9 cellular contexts compared by ENCODE assay signal in the genomic region with DNA sequence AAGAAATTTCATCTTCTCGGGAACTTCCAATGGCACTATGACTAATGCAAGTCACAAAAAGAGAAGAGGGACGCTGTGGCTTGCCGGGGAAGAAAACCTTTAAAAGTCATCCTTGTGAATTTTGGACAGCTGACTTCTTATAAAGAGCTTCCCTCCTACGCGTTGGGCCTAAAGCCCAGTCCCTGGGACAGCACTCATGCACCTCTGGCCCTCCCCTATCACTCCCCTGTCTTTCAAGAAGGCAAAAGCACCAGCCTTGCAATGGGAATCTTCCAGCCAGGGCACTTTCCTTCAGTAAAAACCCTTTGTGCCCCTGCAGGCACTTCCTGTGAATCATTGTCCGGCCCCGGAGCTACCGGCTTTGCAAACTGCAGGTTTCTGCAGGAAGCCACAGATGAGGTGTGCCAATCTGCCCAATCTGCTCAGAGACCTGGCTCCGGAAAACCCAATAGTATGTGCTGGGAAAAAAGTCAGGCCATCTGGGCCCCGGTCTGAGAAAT. TPM values are rescaled to one million over a fixed set of nuclear protein-coding genes. Genes with fewer than 3 reads are reported as not detected.
A peak's percentile ranks its signal among the peaks of the same experiment; 100 is the strongest.
DNase-seq lines count a peak whose midpoint lies in the region; ATAC-seq and TF ChIP-seq lines count a peak whose summit lies in the region.
"Had no signal": no experiment of that assay in that cellular context is flagged by ENCODE, and none has a peak within 500 bp of the region (broad histone marks: within the 10 kb centered on the region; RNA-seq: fewer than 3 reads in every experiment).

No MANE protein-coding gene starts in this region.

- ATAC-seq in GM18517 (IDR thresholded peaks at IDR 0.05; ENCODE audit: unreplicated experiment) (peak; percentile 39), HG02610 (IDR thresholded peaks at IDR 0.05; ENCODE audit: unreplicated experiment) (peak; percentile 39)

- no peak overlapping the region for H4K5ac ChIP-seq in mesendoderm (ENCODE audit: low read length)

- intact Hi-C loops in PC-9 (cut with micrococcal nuclease; ENCODE audit: unreplicated experiment): loop anchor here (1.0 kb wide), 1 partner anchor 24 kb away; no protein-coding TSS in a partner anchor

- peaks cover 11% of the 10 kb centered on the region for H3K79me1 ChIP-seq in mesendoderm (ENCODE audit: low read length)

- H2BK15ac ChIP-seq in mesendoderm (replicated peaks; ENCODE audit: low read depth): no peak overlapping the region

- no CpG with 5 or more reads among the region's 10 CpGs for WGBS in mesendoderm (ENCODE audit: extremely low coverage, insufficient coverage, low lambda C conversion rate)

- no peak overlapping the region for H2BK120ac ChIP-seq in mesendoderm (ENCODE audit: low read depth, low read length)

- no peak overlapping the region for H3K9ac ChIP-seq in mesendoderm (ENCODE audit: low read length)

- H3K4me3 ChIP-seq in PC-9 (peak overlapping the region; percentile 36), brain microvascular endothelial cell (ENCODE audit: low read depth, low read length) (no peak overlapping the region), mesendoderm (ENCODE audit: low read length) (no peak overlapping the region)

- H3K27ac ChIP-seq in PC-9: peak overlapping the region; percentile 98
- no peak overlapping the region for H3K27ac ChIP-seq in brain microvascular endothelial cell
- H3K27ac ChIP-seq in mesendoderm (ENCODE audit: low read depth, low read length): no peak overlapping the region

- H4K20me1 ChIP-seq in PC-9 (ENCODE audit: insufficient read depth): 0 out of 2 replicates have a peak, but pooled peaks cover 3% of the 10 kb centered on the region

- POLR2A ChIA-PET in PC-9 (lab: Charles Lee; ENCODE audit: unreplicated experiment): no interaction called here

- H2AFZ ChIP-seq in PC-9: no peak overlapping the region

- H3K9me2 ChIP-seq in PC-9 (ENCODE audit: insufficient read depth): no peaks in the 10 kb centered on the region

- no peak overlapping the region for H3K23ac ChIP-seq in mesendoderm (ENCODE audit: low read length)

- no peak overlapping the region for H2AK5ac ChIP-seq in mesendoderm (ENCODE audit: low read length)

- no peak overlapping the region for H2BK5ac ChIP-seq in mesendoderm (ENCODE audit: low read length)

- DNase-seq in PC-9 (peak; percentile 74 to 93), brain microvascular endothelial cell (peak; percentile 6), mesendoderm (peak; percentile 90), middle frontal gyrus (ENCODE audit: extremely low spot score, low spot score) (no peak), NCI-H2196 treated with DMSO at 0.1 percent for 48 hours (lab: John Stamatoyannopoulos, UW; ENCODE audit: unreplicated experiment) (no peak), NCI-H187 (lab: John Stamatoyannopoulos, UW) (no peak)
- DNase-seq: left cardiac atrium had no signal

- peak; percentile 5; the same call in 1 of the 2 replicates for TF ChIP-seq CTCF in PC-9 (conservative IDR thresholded peaks at IDR 0.05)
- peak; percentile 14 for TF ChIP-seq CTCF in brain microvascular endothelial cell (IDR thresholded peaks at IDR 0.05; ENCODE audit: low read depth, low read length, missing control alignments)

- H3K4me2 ChIP-seq in PC-9 (peak overlapping the region; percentile 73), mesendoderm (ENCODE audit: low read length) (no peak overlapping the region)

- peaks cover 92% of the 10 kb centered on the region for H3K79me2 ChIP-seq in PC-9 (ENCODE audit: low read depth)
- H3K79me2 ChIP-seq in mesendoderm (ENCODE audit: control insufficient read depth, insufficient read depth, low read length): peaks cover 37% of the 10 kb centered on the region

- CTCF ChIA-PET in PC-9 (lab: Charles Lee): interaction anchor here (0.6 kb wide), 2 partner anchors 15 to 48 kb away, joined by 5 to 7 read pairs; no protein-coding TSS in a partner anchor

- peaks cover 47% of the 10 kb centered on the region for H3F3A ChIP-seq in PC-9 (ENCODE audit: insufficient read depth, low read depth)

- H4K8ac ChIP-seq in mesendoderm (ENCODE audit: low read depth, low read length): no peak overlapping the region

- in situ Hi-C loops in brain microvascular endothelial cell (cut with HindIII; ENCODE audit: low pct_ligation_motif_present, low sequenced_read_pairs): no loop called here

- no peak overlapping the region for H3K18ac ChIP-seq in mesendoderm (ENCODE audit: low read length)

- H3K9me3 ChIP-seq in PC-9 (ENCODE audit: insufficient read depth, low read depth): 0 out of 2 replicates have a peak, but pooled peaks cover 5% of the 10 kb centered on the region

- H3K36me3 ChIP-seq in PC-9 (ENCODE audit: low read depth): peaks cover 9% of the 10 kb centered on the region; the same call in 1 of the 2 replicates
- H3K36me3 ChIP-seq in brain microvascular endothelial cell (replicated peaks): no peaks in the 10 kb centered on the region
- H3K36me3 ChIP-seq in mesendoderm (ENCODE audit: control insufficient read depth, insufficient read depth, low read length): no peaks in the 10 kb centered on the region

- no TSS peak for BruUV-seq in PC-9 (replicated peaks; lab: Mats Ljungman, UMichigan)

- peaks cover 68% of the 10 kb centered on the region for H3K4me1 ChIP-seq in PC-9 (replicated peaks; ENCODE audit: insufficient read depth)
- H3K4me1 ChIP-seq in mesendoderm (ENCODE audit: control insufficient read depth, low read depth, low read length): peaks cover 4% of the 10 kb centered on the region

- H3K4ac ChIP-seq in mesendoderm (ENCODE audit: low read depth, low read length): no peak overlapping the region

- no peak overlapping the region for H3K56ac ChIP-seq in mesendoderm (ENCODE audit: low read length)

- H3K27me3 ChIP-seq in PC-9 (ENCODE audit: insufficient read depth, low read depth) (no peaks in the 10 kb centered on the region), brain microvascular endothelial cell (replicated peaks) (no peaks in the 10 kb centered on the region), mesendoderm (ENCODE audit: insufficient read depth, low read length, poor library complexity) (no peaks in the 10 kb centered on the region)

RNA-seq across cellular contexts. Expression of gene MREG, which starts 7.1 kb away (rescaled TPM):
- 23.0 and 27.5 TPM in 2 replicates for total RNA-seq in PC-9 (2021)
- 17.2 TPM for polyA plus RNA-seq in mesendoderm (2013, experiment 1 of 2)
- 17.8 TPM for polyA plus RNA-seq in mesendoderm (2013, experiment 2 of 2)

Comparison
In these comparisons a context has a peak if more than half of its experiments do, and no peak if none do; other contexts are left out.
1. DNase-seq: peak in PC-9 (2 of 2), brain microvascular endothelial cell (single experiment) and mesendoderm (single experiment); none in middle frontal gyrus (single experiment), NCI-H2196 treated with DMSO at 0.1 percent for 48 hours (single experiment) and NCI-H187 (0 of 2).